In the genomic region with DNA sequence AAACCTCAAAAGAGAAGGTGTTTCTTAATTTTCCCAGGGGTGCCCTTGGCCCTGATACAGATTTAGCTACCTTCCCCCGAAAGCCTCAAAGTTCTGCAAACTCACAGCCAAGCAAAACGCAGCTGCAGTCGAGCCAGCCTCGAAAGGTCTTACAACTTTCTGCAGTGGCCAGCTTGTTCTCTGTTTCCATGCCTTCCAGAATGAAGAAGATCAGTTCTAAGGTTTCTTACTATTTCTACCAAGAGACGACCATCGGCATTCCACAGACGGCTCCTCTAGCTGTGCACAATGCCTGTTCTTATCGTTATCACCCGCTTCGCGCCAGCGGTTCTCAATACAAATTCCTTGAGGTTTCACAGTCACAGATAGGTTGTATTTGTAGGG, we compare ENCODE assay signal across 9 cellular contexts. TPM values are rescaled to one million over a fixed set of nuclear protein-coding genes. Genes with fewer than 3 reads are reported as not detected.
DNase-seq lines count a peak whose midpoint lies in the region; ATAC-seq and TF ChIP-seq lines count a peak whose summit lies in the region.
"Had no signal": no experiment of that assay in that cellular context is flagged by ENCODE, and none has a peak within 500 bp of the region (broad histone marks: within the 10 kb centered on the region; RNA-seq: fewer than 3 reads in every experiment).

No MANE protein-coding gene starts in this region.

- peak overlapping the region; percentile 50 for H3K4me2 ChIP-seq in hepatocyte

- no peak overlapping the region for H2AFZ ChIP-seq in hepatocyte

- H3K27ac ChIP-seq in hepatocyte: peak overlapping the region; percentile 16
- no peak overlapping the region for H3K27ac ChIP-seq in aorta (ENCODE audit: low read depth in 1 of 2, low read length in 2 of 2)
- H3K27ac ChIP-seq: thyroid gland had no signal

- no peaks in the 10 kb centered on the region for H4K20me1 ChIP-seq in hepatocyte (ENCODE audit: insufficient read depth, poor library complexity, severe bottlenecking)

- intact Hi-C loops in aorta (cut with DNase I): no loop called here

- H3K4me3 ChIP-seq in hepatocyte (no peak overlapping the region), aorta (ENCODE audit: low read length in 2 of 2) (no peak overlapping the region)
- H3K4me3 ChIP-seq: thyroid gland had no signal

- no peak for TF ChIP-seq CTCF in GM13977 (IDR thresholded peaks at IDR 0.05; ENCODE audit: extremely low read depth, insufficient read depth, missing control alignments)
- no peak for TF ChIP-seq CTCF in hepatocyte (IDR thresholded peaks at IDR 0.05; ENCODE audit: poor library complexity)
- TF ChIP-seq CTCF in HFFc6 (IDR thresholded peaks at IDR 0.05): no peak

- no peaks in the 10 kb centered on the region for H3K9me2 ChIP-seq in hepatocyte (replicated peaks; ENCODE audit: insufficient read depth)

- no peaks in the 10 kb centered on the region for H3K27me3 ChIP-seq in hepatocyte
- no peaks in the 10 kb centered on the region for H3K27me3 ChIP-seq in aorta (ENCODE audit: control insufficient read depth in 1 of 2, insufficient read depth in 2 of 2, low read length in 1 of 2)
- H3K27me3 ChIP-seq: thyroid gland had no signal

- no peaks in the 10 kb centered on the region for H3K9me3 ChIP-seq in hepatocyte (ENCODE audit: low read depth)
- no peaks in the 10 kb centered on the region for H3K9me3 ChIP-seq in aorta (ENCODE audit: control insufficient read depth, low read length)
- H3K9me3 ChIP-seq: thyroid gland had no signal

- H3K9me3 Mint-ChIP-seq in HFFc6: peaks cover 65% of the 10 kb centered on the region

- 53% methylated on average over 12 of the region's 12 CpGs for WGBS in hepatocyte (ENCODE audit: low lambda C conversion rate, missing lambda C conversion rate)
- WGBS in aorta, 2 donors: 32 to 39% methylated on average over 12 of the region's 12 CpGs

- H3K36me3 ChIP-seq in hepatocyte (replicated peaks; ENCODE audit: insufficient read depth, low read depth) (no peaks in the 10 kb centered on the region), aorta (ENCODE audit: control insufficient read depth in 1 of 2, insufficient read depth in 2 of 2, low read length in 1 of 2) (no peaks in the 10 kb centered on the region)
- H3K36me3 ChIP-seq: thyroid gland had no signal

- ATAC-seq in GM21447 (IDR thresholded peaks at IDR 0.05; ENCODE audit: unreplicated experiment): peak; percentile 28
- ATAC-seq in HG03558 (IDR thresholded peaks at IDR 0.05; ENCODE audit: extremely low read depth, unreplicated experiment): peak; percentile 10
- ATAC-seq in left lobe of liver: no peak
- no peak for ATAC-seq in aorta (ENCODE audit: low FRiP score)

- H3K36me3 Mint-ChIP-seq in HFFc6 (ENCODE audit: low read depth): peaks cover 4% of the 10 kb centered on the region; the same call in 1 of the 2 replicates

- no peak overlapping the region for H3K4me3 Mint-ChIP-seq in HFFc6

- DNase-seq in GM13977 (ENCODE audit: low spot score) (peak; percentile 44), hepatocyte (ENCODE audit: low spot score) (no peak), HFFc6 (no peak), left lobe of liver (ENCODE audit: low spot score) (no peak), aorta (no peak), GF-D8 (lab: John Stamatoyannopoulos, UW) (no peak)

- in situ Hi-C loops in GM13977 (cut with MboI; ENCODE audit: low pct_unique_long_range_greater_than_20kb, low sequenced_read_pairs, unreplicated experiment): no loop called here

- H3K79me2 ChIP-seq in hepatocyte: no peaks in the 10 kb centered on the region

- H3K4me1 ChIP-seq in hepatocyte (ENCODE audit: insufficient read depth) (no peaks in the 10 kb centered on the region), aorta (ENCODE audit: control insufficient read depth in 1 of 2, insufficient read depth in 2 of 2, low read length in 2 of 2) (no peaks in the 10 kb centered on the region)
- H3K4me1 ChIP-seq: thyroid gland had no signal

- H3K27ac Mint-ChIP-seq in HFFc6: no peak overlapping the region

- no peaks in the 10 kb centered on the region for H3K4me1 Mint-ChIP-seq in HFFc6 (ENCODE audit: low read depth)

- no peaks in the 10 kb centered on the region; the same call in 1 of the 2 replicates for H3K27me3 Mint-ChIP-seq in HFFc6 (ENCODE audit: insufficient read depth)

RNA-seq across cellular contexts. Expression of a gene that starts 28.5 kb away (rescaled TPM):
- total RNA-seq in hepatocyte (2.0 and 2.6 TPM in 2 replicates), left lobe of liver (not detected), aorta (under 1 TPM in 1 of 2 donors, not detected in 1; 0.54 TPM)
- polyA plus RNA-seq in hepatocyte (0.70 and 1.7 TPM in 2 replicates), aorta (not detected)
- not detected for total RNA-seq in HFFc6 (2021; fragmentation: NEBNext Ultra II Directional; extraction: Animal tissue kit (Norgen Biotek cat#: 25700))

Comparison
In these comparisons a context has a peak if more than half of its experiments do, and no peak if none do; other contexts are left out.
1. ATAC-seq: peak in GM21447 (single experiment) and HG03558 (single experiment); none in left lobe of liver (single experiment) and aorta (single experiment).